Comparison of ENCODE assay signal across 15 cellular contexts in the genomic region with DNA sequence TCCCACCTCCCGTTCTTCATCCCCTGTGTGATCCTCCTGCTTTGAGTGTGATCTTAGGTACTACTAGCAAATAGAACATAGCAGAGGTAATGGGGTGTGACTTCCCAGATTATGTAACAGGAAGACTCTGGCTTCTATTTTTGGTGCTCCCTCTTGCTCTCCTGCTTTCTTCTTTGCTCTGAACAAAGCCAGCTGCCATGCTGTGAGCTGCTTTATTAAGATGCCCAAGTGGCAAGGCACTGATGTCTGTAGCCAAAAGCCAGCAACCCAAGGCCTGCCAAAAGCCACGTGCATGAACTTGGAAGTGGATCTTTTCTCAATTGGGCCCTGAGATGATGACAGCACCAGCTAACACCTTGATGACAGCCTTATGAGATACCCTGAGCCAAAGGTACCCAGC. TPM values are rescaled to one million over a fixed set of nuclear protein-coding genes. Genes with fewer than 3 reads are reported as not detected.
DNase-seq lines count a peak whose midpoint lies in the region; ATAC-seq, FAIRE-seq and TF ChIP-seq lines count a peak whose summit lies in the region.
"Had no signal": no experiment of that assay in that cellular context is flagged by ENCODE, and none has a peak within 500 bp of the region (broad histone marks: within the 10 kb centered on the region; RNA-seq: fewer than 3 reads in every experiment).

No MANE protein-coding gene starts in this region.

- H3K4me1 ChIP-seq in BLaER1 (peaks cover 29% of the 10 kb centered on the region), trophoblast cell (ENCODE audit: control insufficient read depth in 1 of 2, insufficient read depth in 2 of 2, low read length in 2 of 2) (peaks cover 8 to 9% of the 10 kb centered on the region in 2 experiments)

- no peak overlapping the region for H4K8ac ChIP-seq in trophoblast cell (ENCODE audit: low read depth, low read length)

- H3K27me3 ChIP-seq in BLaER1 (no peaks in the 10 kb centered on the region), trophoblast cell (ENCODE audit: insufficient read depth, low read length) (no peaks in the 10 kb centered on the region), MG63 (no peaks in the 10 kb centered on the region)

- H3K23ac ChIP-seq in trophoblast cell (ENCODE audit: low read length), result no peak overlapping the region

- H3K4ac ChIP-seq in trophoblast cell (ENCODE audit: low read depth, low read length), result no peak overlapping the region

- no peak for ATAC-seq in HG02798 (IDR thresholded peaks at IDR 0.05; ENCODE audit: poor library complexity, unreplicated experiment)
- ATAC-seq: K562, SK-N-SH treated with all-trans-retinoic acid at 6 μM for 48 hours had no signal

- no peaks in the 10 kb centered on the region for H4K20me1 ChIP-seq in BLaER1

- H3K27ac ChIP-seq in BLaER1 (no peak overlapping the region), cingulate gyrus (ENCODE audit: low read depth, low read length) (peak overlapping the region; percentile 10), trophoblast cell (ENCODE audit: low read depth, low read length) (no peak overlapping the region)
- H3K27ac ChIP-seq: HL-60 had no signal

- WGBS in trophoblast cell (ENCODE audit: extremely low coverage, insufficient coverage, insufficient read length), result no CpG with 5 or more reads among the region's 2 CpGs

- no peak overlapping the region for H4K91ac ChIP-seq in trophoblast cell (ENCODE audit: low read depth, low read length)

- H2AK5ac ChIP-seq in trophoblast cell (ENCODE audit: low read length), result no peak overlapping the region

- H3K14ac ChIP-seq in trophoblast cell (ENCODE audit: low read length), result no peak overlapping the region

- peak; percentile 36 for FAIRE-seq in GM12892 (lab: Jason Lieb, UNC)
- FAIRE-seq: GM18507, K562 had no signal

- no peak overlapping the region for H3K18ac ChIP-seq in trophoblast cell (ENCODE audit: low read length)

- peaks cover 5% of the 10 kb centered on the region for H3K79me2 ChIP-seq in trophoblast cell (ENCODE audit: control insufficient read depth, insufficient read depth, low read length, poor library complexity)

- H2AFZ ChIP-seq in trophoblast cell (ENCODE audit: insufficient read depth, low read length, poor library complexity), result no peak overlapping the region

- peak overlapping the region; percentile 43 for H2BK12ac ChIP-seq in trophoblast cell (ENCODE audit: low read length)

- peaks cover 40% of the 10 kb centered on the region for H3K9me3 ChIP-seq in BLaER1
- peaks cover 2% of the 10 kb centered on the region for H3K9me3 ChIP-seq in trophoblast cell (ENCODE audit: insufficient read depth, low read depth, low read length)
- no peaks in the 10 kb centered on the region for H3K9me3 ChIP-seq in MG63

- no peak overlapping the region for H3K9ac ChIP-seq in BLaER1
- no peak overlapping the region for H3K9ac ChIP-seq in trophoblast cell (ENCODE audit: low read length)

- H2BK120ac ChIP-seq in trophoblast cell (ENCODE audit: insufficient read depth, low read length, poor library complexity), result no peak overlapping the region

- H3K36me3 ChIP-seq in BLaER1 (no peaks in the 10 kb centered on the region), trophoblast cell (ENCODE audit: control insufficient read depth in 1 of 2, insufficient read depth in 2 of 2, low read length in 2 of 2) (no peaks in the 10 kb centered on the region), MG63 (no peaks in the 10 kb centered on the region)

- no peak overlapping the region for H4K12ac ChIP-seq in trophoblast cell (ENCODE audit: low read depth, low read length)

- TF ChIP-seq POLR2A in GM12892 (IDR thresholded peaks at IDR 0.05; ENCODE audit: low read depth, low read length), result no peak

- H3K79me1 ChIP-seq in trophoblast cell (ENCODE audit: low read length), result peaks cover 10% of the 10 kb centered on the region

- DNase-seq in GM12892 (ENCODE audit: insufficient read length), result no peak
- no peak for DNase-seq in trophoblast cell
- no peak for DNase-seq in MG63
- DNase-seq in NCI-H2171 treated with DMSO at 0.1 percent for 48 hours (lab: John Stamatoyannopoulos, UW), result no peak
- DNase-seq: CD8-positive, alpha-beta memory T cell; NCI-H1048; NCI-H345; NCI-H526 treated with DMSO at 0.1 percent for 48 hours had no signal

- H3K4me2 ChIP-seq in BLaER1, result peak overlapping the region; percentile 62
- no peak overlapping the region for H3K4me2 ChIP-seq in trophoblast cell (ENCODE audit: low read length)

- H3K4me3 ChIP-seq in BLaER1 (no peak overlapping the region), trophoblast cell (ENCODE audit: low read depth, low read length) (no peak overlapping the region), MG63 (no peak overlapping the region)
- H3K4me3 ChIP-seq: K562 had no signal

- no peak overlapping the region for H2BK5ac ChIP-seq in trophoblast cell (ENCODE audit: low read depth, low read length, poor library complexity)

RNA-seq across cellular contexts. Expression of a gene that starts 5.8 kb away (rescaled TPM):
- 0.66 TPM for polyA plus RNA-seq in GM12892 (2012; ENCODE audit: missing spikeins)
- 455 and 486 TPM in 2 replicates for polyA plus RNA-seq in trophoblast cell (2013)
- total RNA-seq in MG63 (2014; rRNA removed; shearing (Covaris generic); ENCODE audit: low replicate concordance), result 39.0 and 54.5 TPM in 2 replicates
- total RNA-seq: CD8-positive, alpha-beta memory T cell; K562 had no signal
- polyA plus RNA-seq: CD8-positive, alpha-beta memory T cell; K562 had no signal

RNA-seq across cellular contexts. Expression of a gene that starts 29.4 kb away (rescaled TPM):
- polyA plus RNA-seq in GM12892 (2012; ENCODE audit: missing spikeins), result 27.8 TPM
- polyA plus RNA-seq in trophoblast cell (2013), result 62.1 and 62.8 TPM in 2 replicates
- total RNA-seq in MG63 (2014; rRNA removed; shearing (Covaris generic); ENCODE audit: low replicate concordance), result 7.0 and 10.0 TPM in 2 replicates

RNA-seq across cellular contexts. Expression of a gene that starts 55.8 kb away (rescaled TPM):
- 159 TPM for polyA plus RNA-seq in GM12892 (2012; ENCODE audit: missing spikeins)
- polyA plus RNA-seq in trophoblast cell (2013), result 0.12 and 0.62 TPM in 2 replicates
- total RNA-seq in MG63 (2014; rRNA removed; shearing (Covaris generic); ENCODE audit: low replicate concordance), result not detected in 2 replicates
- total RNA-seq: K562 had no signal
- polyA plus RNA-seq: CD8-positive, alpha-beta memory T cell; K562 had no signal
